8 cellular contexts compared by ENCODE assay signal in genomic region chr6:33147807-33148666, GRCh38. TPM values are rescaled to one million over a fixed set of nuclear protein-coding genes. Genes with fewer than 3 reads are reported as not detected.
DNase-seq lines count a peak whose midpoint lies in the region; ATAC-seq and TF ChIP-seq lines count a peak whose summit lies in the region.

No MANE protein-coding gene starts in this region.

- peak; percentile 88 for TF ChIP-seq CTCF in HFFc6 (IDR thresholded peaks at IDR 0.05)
- peak in 5 of 7 experiments; percentile 63 to 76 (median 65) for TF ChIP-seq CTCF in stomach (IDR thresholded peaks at IDR 0.05)

- H3K4me3 ChIP-seq in stomach: no peak overlapping the region

- peaks cover 11% of the 10 kb centered on the region for H3K36me3 Mint-ChIP-seq in HFFc6 (ENCODE audit: low read depth)

- H3K4me1 ChIP-seq in stomach: peaks cover 0 to 4% (median 0%) of the 10 kb centered on the region in 4 donors

- H3K4me3 Mint-ChIP-seq in HFFc6: no peak overlapping the region

- peaks cover 16% of the 10 kb centered on the region for H3K9me3 Mint-ChIP-seq in HFFc6

- no peak overlapping the region for H3K27ac Mint-ChIP-seq in HFFc6

- H3K27ac ChIP-seq in stomach: no peak overlapping the region

- TF ChIP-seq POLR2A in stomach (IDR thresholded peaks at IDR 0.05): no peak

- H3K36me3 ChIP-seq in stomach: no peaks in the 10 kb centered on the region

- no peak for TF ChIP-seq EP300 in stomach (IDR thresholded peaks at IDR 0.05)

- ATAC-seq in SK-N-SH treated with all-trans-retinoic acid at 6 μM for 48 hours (peak; percentile 78; the same call in 2 of the 3 replicates), HG03565 (IDR thresholded peaks at IDR 0.05; ENCODE audit: unreplicated experiment) (no peak), GM18909 (IDR thresholded peaks at IDR 0.05; ENCODE audit: poor library complexity, unreplicated experiment) (no peak)

- H3K27me3 ChIP-seq in stomach: peaks cover 0 to 21% (median 7%) of the 10 kb centered on the region in 3 donors

- H3K9me3 ChIP-seq in stomach: peaks cover 0 to 21% (median 16%) of the 10 kb centered on the region in 4 donors

- WGBS in stomach, 5 donors: 42 to 44% (median 43%) methylated on average over 8 of the region's 8 CpGs

- DNase-seq in Caki2 (ENCODE audit: low read depth) (peak; percentile 27), HFFc6 (peak; percentile 42), globus pallidus (ENCODE audit: low spot score) (peak; percentile 45), stomach (no peak)
- no peak for DNase-seq in activated CD4-positive, alpha-beta T cell treated with anti-CD3 and anti-CD28 coated beads, Interleukin-2, amount 50 U/mL, for 1 hour

- no peaks in the 10 kb centered on the region for H3K4me1 Mint-ChIP-seq in HFFc6 (ENCODE audit: low read depth)

- in situ Hi-C loops in Caki2 (cut with HindIII; ENCODE audit: low pct_unique_long_range_greater_than_20kb, low sequenced_read_pairs): no loop called here

- H3K27me3 Mint-ChIP-seq in HFFc6 (ENCODE audit: insufficient read depth): peaks cover 31% of the 10 kb centered on the region

- intact Hi-C loops in stomach (cut with DNase I; ENCODE audit: low total_unique reads): loop anchor here (10.0 kb wide), 1 partner anchor 143 kb away; the partner anchor contains the start of gene HLA-DOA

TF ChIP-seq in SK-N-SH treated with all-trans-retinoic acid at 6 μM for 48 hours, 23 proteins besides CTCF, POLR2A, EP300 and RAD21:
- TF ChIP-seq ZNF565 (CRISPR knock-in tag; conservative IDR thresholded peaks at IDR 0.05; ENCODE audit: low read depth) (no peak), ESRRG (CRISPR knock-in tag; IDR thresholded peaks at IDR 0.05) (no peak), ARNTL (CRISPR knock-in tag; IDR thresholded peaks at IDR 0.05; ENCODE audit: borderline replicate concordance, low read depth) (no peak), CREB5 (CRISPR knock-in tag; IDR thresholded peaks at IDR 0.05; ENCODE audit: low read depth) (no peak), ZFP30 (CRISPR knock-in tag; IDR thresholded peaks at IDR 0.05) (no peak), PPARA (CRISPR knock-in tag; IDR thresholded peaks at IDR 0.05; ENCODE audit: borderline replicate concordance) (no peak), ZC3H10 (CRISPR knock-in tag; IDR thresholded peaks at IDR 0.05) (no peak), ZNF70 (CRISPR knock-in tag; IDR thresholded peaks at IDR 0.05) (no peak), CSDC2 (CRISPR knock-in tag; IDR thresholded peaks at IDR 0.05) (no peak)
TF ChIP-seq in SK-N-SH treated with all-trans-retinoic acid at 6 μM for 48 hours: peak in this region for 0.

RNA-seq across cellular contexts. Expression of gene COL11A2, which starts 44.2 kb away (rescaled TPM):
- 0.20 and 1.4 TPM in 2 replicates for total RNA-seq in Caki2 (2014; rRNA removed; shearing (Covaris generic); ENCODE audit: low replicate concordance)
- under 1 TPM; 0.15 to 0.69 (median 0.38) TPM for total RNA-seq in HFFc6 (2021; fragmentation: NEBNext Ultra II Directional; extraction: Animal tissue kit (Norgen Biotek cat#: 25700))
- 1 to 10 TPM in 1 of 5 donors, under 1 TPM in 2, not detected in 2; under 0.01 to 1.5 (median 0.87) TPM for total RNA-seq in stomach
- polyA plus RNA-seq in stomach: under 1 TPM in 2 of 3 donors, not detected in 1; 0.19 to 0.88 TPM

RNA-seq across cellular contexts. Expression of gene RXRB, which starts 52.4 kb away (rescaled TPM):
- 25.1 and 30.0 TPM in 2 replicates for total RNA-seq in Caki2 (2014; rRNA removed; shearing (Covaris generic); ENCODE audit: low replicate concordance)
- total RNA-seq in HFFc6 (2021; fragmentation: NEBNext Ultra II Directional; extraction: Animal tissue kit (Norgen Biotek cat#: 25700)): 10 to 100 TPM; 37.3 to 41.6 (median 38.3) TPM
- 10 to 100 TPM in 3 of 5 donors, 1 to 10 TPM in 2; 2.9 to 50.4 (median 10.7) TPM for total RNA-seq in stomach
- polyA plus RNA-seq in stomach: 10 to 100 TPM; 15.9 to 32.7 (median 17.3) TPM

RNA-seq across cellular contexts. Expression of gene SLC39A7, which starts 52.6 kb away (rescaled TPM):
- 232 and 245 TPM in 2 replicates for total RNA-seq in Caki2 (2014; rRNA removed; shearing (Covaris generic); ENCODE audit: low replicate concordance)
- total RNA-seq in HFFc6 (2021; fragmentation: NEBNext Ultra II Directional; extraction: Animal tissue kit (Norgen Biotek cat#: 25700)): 100 to 1,000 TPM; 215 to 240 (median 225) TPM
- total RNA-seq in stomach: 100 to 1,000 TPM in 1 of 5 donors, 10 to 100 TPM in 3, 1 to 10 TPM in 1; 9.3 to 119 (median 75.8) TPM
- 10 to 100 TPM; 33.6 to 59.8 (median 54.5) TPM for polyA plus RNA-seq in stomach

RNA-seq across cellular contexts. Expression of gene HSD17B8, which starts 56.4 kb away (rescaled TPM):
- total RNA-seq in Caki2 (2014; rRNA removed; shearing (Covaris generic); ENCODE audit: low replicate concordance): 41.2 and 79.7 TPM in 2 replicates
- 1 to 10 TPM in 2 of 6 experiments, under 1 TPM in 4; 0.39 to 1.2 (median 0.73) TPM for total RNA-seq in HFFc6 (2021; fragmentation: NEBNext Ultra II Directional; extraction: Animal tissue kit (Norgen Biotek cat#: 25700))
- total RNA-seq in stomach: 10 to 100 TPM in 2 of 5 donors, 1 to 10 TPM in 2, not detected in 1; 8.0 to 24.8 (median 14.5) TPM
- 10 to 100 TPM; 21.5 to 29.9 (median 24.5) TPM for polyA plus RNA-seq in stomach

Comparison
In these comparisons a context has a peak if more than half of its experiments do, and no peak if none do; other contexts are left out.
1. DNase-seq: peak in Caki2 (single experiment), HFFc6 (single experiment) and globus pallidus (single experiment); none in stomach (single experiment) and activated CD4-positive, alpha-beta T cell treated with anti-CD3 and anti-CD28 coated beads, Interleukin-2, amount 50 U/mL, for 1 hour (single experiment).